Comparison of ENCODE assay signal across 8 cellular contexts in the genomic region with DNA sequence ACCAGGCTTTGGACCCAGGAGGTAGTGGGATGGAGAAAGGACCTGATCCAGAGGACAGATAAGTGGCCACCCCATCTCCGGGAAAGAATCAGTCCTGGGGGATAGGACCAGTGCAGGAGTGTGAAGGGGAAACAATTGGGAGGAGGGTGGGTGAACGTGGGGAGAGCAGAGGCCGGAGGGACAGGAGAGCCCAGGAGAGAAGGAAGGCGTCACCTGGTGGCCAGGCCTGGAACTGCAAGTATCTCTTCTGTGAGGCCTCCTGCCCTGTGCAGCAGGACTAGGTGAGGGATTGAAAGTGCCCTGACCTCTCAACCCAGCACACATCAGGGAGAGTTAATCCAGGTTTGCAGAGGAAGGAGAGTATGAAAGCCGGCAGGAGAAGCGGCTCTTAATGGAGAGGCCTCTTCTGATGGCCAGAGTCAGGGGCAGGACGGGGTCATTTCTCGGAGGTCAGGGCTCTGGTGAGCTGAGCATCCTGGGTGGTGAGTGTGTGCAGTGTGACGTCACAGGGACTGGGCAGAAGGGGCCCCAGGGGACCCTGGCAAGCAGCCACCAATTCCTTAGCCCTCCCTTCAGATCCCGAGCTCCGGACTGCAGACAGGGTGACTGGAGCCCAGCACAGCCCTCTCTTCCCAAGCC. TPM values are rescaled to one million over a fixed set of nuclear protein-coding genes. Genes with fewer than 3 reads are reported as not detected.
DNase-seq lines count a peak whose midpoint lies in the region; ATAC-seq and TF ChIP-seq lines count a peak whose summit lies in the region.

No MANE protein-coding gene starts in this region.

- peak; percentile 83 for TF ChIP-seq CTCF in parathyroid adenoma (IDR thresholded peaks at IDR 0.05)
- TF ChIP-seq CTCF in type B pancreatic cell (conservative IDR thresholded peaks at IDR 0.05), result peak; percentile 93

- no peak overlapping the region for H3K27ac Mint-ChIP-seq in type B pancreatic cell

- no peaks in the 10 kb centered on the region for H3K79me2 ChIP-seq in parathyroid adenoma

- no peak overlapping the region for H3K4me3 ChIP-seq in SJCRH30
- H3K4me3 ChIP-seq in parathyroid adenoma (ENCODE audit: low read depth, low read length), result no peak overlapping the region

- H3K27me3 ChIP-seq in SJCRH30 (no peaks in the 10 kb centered on the region), parathyroid adenoma (ENCODE audit: control insufficient read depth, insufficient read depth, low read length) (no peaks in the 10 kb centered on the region)

- H3K36me3 Mint-ChIP-seq in type B pancreatic cell, result no peaks in the 10 kb centered on the region

- no peak overlapping the region for H3K4me3 Mint-ChIP-seq in type B pancreatic cell

- peaks cover 74% of the 10 kb centered on the region for H3K36me3 ChIP-seq in SJCRH30
- H3K36me3 ChIP-seq in parathyroid adenoma (ENCODE audit: control insufficient read depth, insufficient read depth, low read length), result no peaks in the 10 kb centered on the region

- H3K4me1 Mint-ChIP-seq in type B pancreatic cell (ENCODE audit: unreplicated experiment), result peaks cover 7% of the 10 kb centered on the region

- H3K9me3 ChIP-seq in SJCRH30 (replicated peaks) (no peaks in the 10 kb centered on the region), parathyroid adenoma (ENCODE audit: control insufficient read depth, low read length) (no peaks in the 10 kb centered on the region)

- peaks cover 6% of the 10 kb centered on the region for H3K27me3 Mint-ChIP-seq in type B pancreatic cell

- no peak overlapping the region for H3K27ac ChIP-seq in SJCRH30
- no peak overlapping the region for H3K27ac ChIP-seq in parathyroid adenoma

- H3K4me2 ChIP-seq in parathyroid adenoma (ENCODE audit: low read length), result no peak overlapping the region

- ATAC-seq in GM19467 (IDR thresholded peaks at IDR 0.05; ENCODE audit: unreplicated experiment), result no peak

- H3K4me1 ChIP-seq in SJCRH30 (peaks cover 10% of the 10 kb centered on the region), parathyroid adenoma (no peaks in the 10 kb centered on the region)

- H2AFZ ChIP-seq in parathyroid adenoma, result no peak overlapping the region

- H3K9me3 Mint-ChIP-seq in type B pancreatic cell, result no peaks in the 10 kb centered on the region

- DNase-seq in GM04504 (ENCODE audit: low read depth) (peak; percentile 46), LoVo (ENCODE audit: low spot score) (peak; percentile 75), SJCRH30 (peak; percentile 89 to 96), globus pallidus (ENCODE audit: low spot score) (peak; percentile 52), type B pancreatic cell (ENCODE audit: extremely low spot score, unreplicated experiment) (peak; percentile 89)
- peak; percentile 31 to 62 (median 47) for DNase-seq in activated naive CD4-positive, alpha-beta T cell (lab: John Stamatoyannopoulos, UW)

- H3K9ac ChIP-seq in parathyroid adenoma, result no peak overlapping the region

RNA-seq across cellular contexts. Expression of gene LAD1, which starts 9.2 kb away (rescaled TPM):
- 1.1 and 2.9 TPM in 2 replicates for total RNA-seq in SJCRH30 (2014; rRNA removed; shearing (Covaris generic))
- total RNA-seq in type B pancreatic cell (ENCODE audit: low replicate concordance), result 41.2 and 79.5 TPM in 2 replicates

RNA-seq across cellular contexts. Expression of gene TNNI1, which starts 13.2 kb away (rescaled TPM):
- 230 and 281 TPM in 2 replicates for total RNA-seq in SJCRH30 (2014; rRNA removed; shearing (Covaris generic))
- total RNA-seq in type B pancreatic cell (ENCODE audit: low replicate concordance), result 0.12 and 6.1 TPM in 2 replicates

RNA-seq across cellular contexts. Expression of gene TNNT2, which starts 30.8 kb away (rescaled TPM):
- total RNA-seq in SJCRH30 (2014; rRNA removed; shearing (Covaris generic)), result 74.9 and 90.0 TPM in 2 replicates
- 21.3 and 63.9 TPM in 2 replicates for total RNA-seq in type B pancreatic cell (ENCODE audit: low replicate concordance)

Comparison
In these comparisons a context has a peak if more than half of its experiments do, and no peak if none do; other contexts are left out.
1. RNA of gene LAD1, which starts 9.2 kb away (total RNA-seq): 41.2 to 79.5 TPM in type B pancreatic cell; 1.1 to 2.9 TPM in SJCRH30; every median in the first group is over 10 times any median in the second.
2. RNA of gene TNNI1, which starts 13.2 kb away (total RNA-seq): 230 to 281 TPM in SJCRH30; 0.12 to 6.1 TPM in type B pancreatic cell; every median in the first group is over 10 times any median in the second.
3. Peak in every context shown above with its lines, with median percentiles within 50 percentile points of each other: DNase-seq.